Comparison of ENCODE assay signal across 20 cellular contexts in genomic region chrX:39603291-39603690, GRCh38.
DNase-seq lines count a peak whose midpoint lies in the region; ATAC-seq and TF ChIP-seq lines count a peak whose summit lies in the region.
"Had no signal": no experiment of that assay in that cellular context is flagged by ENCODE, and none has a peak within 500 bp of the region (broad histone marks: within the 10 kb centered on the region; RNA-seq: fewer than 3 reads in every experiment).

No MANE protein-coding gene starts in this region.

- TF ChIP-seq CTCF in AG10803 (conservative IDR thresholded peaks at IDR 0.05; ENCODE audit: low read length) = no peak
- no peak for TF ChIP-seq CTCF in WERI-Rb-1 (IDR thresholded peaks at IDR 0.05; ENCODE audit: low read depth, low read length)

- DNase-seq in AG10803 (ENCODE audit: low read depth) = peak; percentile 19
- DNase-seq in WERI-Rb-1 = no peak
- DNase-seq in medulla oblongata (ENCODE audit: extremely low spot score) = peak; percentile 19
- DNase-seq in pons (ENCODE audit: low spot score) = peak; percentile 3
- DNase-seq in HCEC 1CT = no peak
- DNase-seq in T1000 (lab: John Stamatoyannopoulos, UW) = no peak
- no peak for DNase-seq in NCI-H82 (lab: John Stamatoyannopoulos, UW)
- DNase-seq: 8988T; C1 segment of cervical spinal cord; CD8-positive, alpha-beta T cell; DMS 273 treated with DMSO at 0.1 percent for 48 hours; DMS79; GF-D8; MM.1S; NCI-H2029 had no signal

- no peaks in the 10 kb centered on the region for H3K36me3 ChIP-seq in WERI-Rb-1

- ATAC-seq in GM21528 (IDR thresholded peaks at IDR 0.05; ENCODE audit: low FRiP score, unreplicated experiment) = no peak
- ATAC-seq: CD8-positive, alpha-beta T cell; HCT116; SK-N-SH treated with all-trans-retinoic acid at 6 μM for 48 hours had no signal

- no peak overlapping the region for H3K4me3 ChIP-seq in AG10803 (ENCODE audit: low read length)
- no peak overlapping the region for H3K4me3 ChIP-seq in WERI-Rb-1 (ENCODE audit: low read depth, low read length)

- no peaks in the 10 kb centered on the region for H3K27me3 ChIP-seq in WERI-Rb-1 (ENCODE audit: insufficient read depth, low read depth, severe bottlenecking)

- H3K9me3 ChIP-seq in WERI-Rb-1 (ENCODE audit: severe bottlenecking) = peaks cover 9% of the 10 kb centered on the region

- H3K27ac ChIP-seq in WERI-Rb-1 = peak overlapping the region; percentile 97
- H3K27ac ChIP-seq: HL-60, KMS-11 had no signal

Comparison
In these comparisons a context has a peak if more than half of its experiments do, and no peak if none do; other contexts are left out.
1. DNase-seq: peak in AG10803 (single experiment), medulla oblongata (single experiment) and pons (single experiment); none in WERI-Rb-1 (single experiment), HCEC 1CT (single experiment), T1000 (single experiment) and NCI-H82 (single experiment).